16 cellular contexts compared by ENCODE assay signal in the genomic region with DNA sequence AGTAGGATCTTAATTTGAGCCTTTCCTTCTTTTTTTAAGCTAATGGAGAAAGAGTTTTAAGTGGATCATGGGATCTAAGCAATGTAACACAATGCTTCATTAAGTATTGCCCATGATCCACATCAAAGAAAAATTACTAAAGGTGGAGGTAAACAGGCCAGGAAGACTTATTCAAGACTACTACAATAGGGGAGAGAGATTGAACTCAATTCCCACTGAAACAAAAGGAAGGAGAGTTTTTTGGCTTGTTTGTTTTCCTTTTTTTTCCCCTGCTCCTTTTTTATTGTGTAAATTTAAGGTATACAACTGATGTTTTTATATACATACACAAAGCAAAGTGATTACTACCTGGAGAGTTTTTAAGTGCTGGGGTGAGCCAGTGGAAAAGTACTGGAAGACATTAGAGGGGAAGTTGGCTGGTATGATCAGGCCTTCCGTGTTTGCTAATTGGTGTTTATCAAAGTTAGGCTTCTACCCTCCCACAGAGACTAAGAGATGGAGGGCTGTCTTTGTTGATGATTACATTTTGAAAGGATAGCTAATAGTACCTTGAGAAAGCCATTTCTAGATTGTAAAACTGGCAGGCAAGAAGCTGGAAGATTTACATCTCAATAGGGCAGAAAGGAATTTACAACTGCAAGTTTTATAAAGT.
DNase-seq lines count a peak whose midpoint lies in the region; TF ChIP-seq lines count a peak whose summit lies in the region.
"Had no signal": no experiment of that assay in that cellular context is flagged by ENCODE, and none has a peak within 500 bp of the region (broad histone marks: within the 10 kb centered on the region; RNA-seq: fewer than 3 reads in every experiment).

No MANE protein-coding gene starts in this region.

- no peak overlapping the region for H3K4me3 ChIP-seq in mesendoderm (ENCODE audit: low read length)
- H3K4me3 ChIP-seq in dorsolateral prefrontal cortex: no peak overlapping the region

- H3K4me1 Mint-ChIP-seq in H9 (peaks cover 27 to 39% of the 10 kb centered on the region in 2 experiments), endothelial cell (ENCODE audit: unreplicated experiment) (peaks cover 5% of the 10 kb centered on the region)
- H3K4me1 Mint-ChIP-seq: CD4-positive, alpha-beta memory T cell had no signal

- H4K8ac ChIP-seq in H9 (replicated peaks; ENCODE audit: insufficient read length, low read depth, low read length): no peak overlapping the region
- peak overlapping the region; percentile 65 for H4K8ac ChIP-seq in mesendoderm (ENCODE audit: low read depth, low read length)

- H2BK120ac ChIP-seq in H9 (ENCODE audit: low read depth, low read length, poor library complexity, severe bottlenecking) (no peak overlapping the region), mesendoderm (ENCODE audit: low read depth, low read length) (no peak overlapping the region)

- no peak overlapping the region for H2BK20ac ChIP-seq in H9 (ENCODE audit: low read depth, low read length, poor library complexity, severe bottlenecking)

- peaks cover 3% of the 10 kb centered on the region; the same call in 1 of the 2 replicates for H3K4me1 ChIP-seq in H9 (ENCODE audit: insufficient read depth, low read length)
- no peaks in the 10 kb centered on the region for H3K4me1 ChIP-seq in mesendoderm (ENCODE audit: control insufficient read depth, low read depth, low read length)
- H3K4me1 ChIP-seq: BE2C had no signal

- H4K5ac ChIP-seq in H9 (ENCODE audit: insufficient read length, low read depth, low read length) (no peak overlapping the region), mesendoderm (ENCODE audit: low read length) (no peak overlapping the region)

- H3K4me3 Mint-ChIP-seq in H9 (peak overlapping the region; percentile 9 to 47; a peak in 3 of 5 replicates), endothelial cell (ENCODE audit: unreplicated experiment) (no peak overlapping the region)
- H3K4me3 Mint-ChIP-seq: CD4-positive, alpha-beta memory T cell had no signal

- H3K9me3 Mint-ChIP-seq in H9: no peaks in the 10 kb centered on the region
- H3K9me3 Mint-ChIP-seq in endothelial cell (ENCODE audit: unreplicated experiment): no peaks in the 10 kb centered on the region

- H3K27me3 ChIP-seq in H9 (ENCODE audit: insufficient read depth, low read length) (no peaks in the 10 kb centered on the region), mesendoderm (ENCODE audit: insufficient read depth, low read length, poor library complexity) (no peaks in the 10 kb centered on the region), dorsolateral prefrontal cortex (no peaks in the 10 kb centered on the region)
- H3K27me3 ChIP-seq: BE2C had no signal

- H3K23ac ChIP-seq in H9 (ENCODE audit: insufficient read length, low read depth, low read length): no peak overlapping the region
- H3K23ac ChIP-seq in mesendoderm (ENCODE audit: low read length): no peak overlapping the region

- H3K23me2 ChIP-seq in H9 (ENCODE audit: insufficient read length, low read depth, low read length, poor library complexity, severe bottlenecking): no peaks in the 10 kb centered on the region

- H3K79me2 ChIP-seq in H9 (ENCODE audit: insufficient read depth, low read length) (no peaks in the 10 kb centered on the region), mesendoderm (ENCODE audit: control insufficient read depth, insufficient read depth, low read length) (no peaks in the 10 kb centered on the region)

- H3K9ac ChIP-seq in H9 (ENCODE audit: extremely low read depth, insufficient read length, low read length) (no peak overlapping the region), mesendoderm (ENCODE audit: low read length) (no peak overlapping the region)

- no peak overlapping the region for H2AFZ ChIP-seq in H9 (ENCODE audit: low read length)

- H3K27me3 Mint-ChIP-seq in H9 (ENCODE audit: low read depth) (peaks cover 8% of the 10 kb centered on the region), endothelial cell (ENCODE audit: unreplicated experiment) (no peaks in the 10 kb centered on the region)
- H3K27me3 Mint-ChIP-seq: CD4-positive, alpha-beta memory T cell had no signal

- H3K9me3 ChIP-seq in H9 (ENCODE audit: control insufficient read depth, low read depth, low read length): no peaks in the 10 kb centered on the region
- H3K9me3 ChIP-seq: BE2C had no signal

- TF ChIP-seq CTCF in H9 (conservative IDR thresholded peaks at IDR 0.05) (no peak), endothelial cell (IDR thresholded peaks at IDR 0.05; ENCODE audit: unreplicated experiment) (no peak), dorsolateral prefrontal cortex (IDR thresholded peaks at IDR 0.05 in 54 of 56, conservative IDR thresholded peaks at IDR 0.05 in 2 of 56; ENCODE audit: low read depth in 1 of 56, partially characterized antibody in 56 of 56) (no peak)

- H3K79me1 ChIP-seq in H9 (ENCODE audit: insufficient read depth, low read depth, low read length, poor library complexity, severe bottlenecking): no peaks in the 10 kb centered on the region
- no peaks in the 10 kb centered on the region for H3K79me1 ChIP-seq in mesendoderm (ENCODE audit: low read length)

- H3K14ac ChIP-seq in H9 (ENCODE audit: insufficient read depth, low read length): no peak overlapping the region

- H2BK15ac ChIP-seq in H9 (ENCODE audit: low read depth, low read length) (no peak overlapping the region), mesendoderm (replicated peaks; ENCODE audit: low read depth) (no peak overlapping the region)

- H2BK5ac ChIP-seq in H9 (ENCODE audit: insufficient read length, low read length): no peak overlapping the region
- H2BK5ac ChIP-seq in mesendoderm (ENCODE audit: low read length): no peak overlapping the region

- H3K27ac ChIP-seq in H9 (ENCODE audit: insufficient read length, low read depth, low read length): peak overlapping the region; percentile 97
- no peak overlapping the region for H3K27ac ChIP-seq in mesendoderm (ENCODE audit: low read depth, low read length)
- peak overlapping the region in 1 of 59 donors; percentile 2 for H3K27ac ChIP-seq in dorsolateral prefrontal cortex

- no peak overlapping the region for H3K4ac ChIP-seq in H9 (ENCODE audit: low read depth, low read length)
- no peak overlapping the region for H3K4ac ChIP-seq in mesendoderm (ENCODE audit: low read depth, low read length)

- H4K91ac ChIP-seq in H9 (ENCODE audit: insufficient read length, low read depth, low read length): no peak overlapping the region

- H3K27ac Mint-ChIP-seq in H9 (peak overlapping the region; percentile 68 to 98 (median 97)), endothelial cell (ENCODE audit: unreplicated experiment) (peak overlapping the region; percentile 46)
- H3K27ac Mint-ChIP-seq: CD4-positive, alpha-beta memory T cell had no signal

- no peak overlapping the region for H3K18ac ChIP-seq in H9 (ENCODE audit: insufficient read length, low read depth, low read length)
- H3K18ac ChIP-seq in mesendoderm (ENCODE audit: low read length): no peak overlapping the region

- H3K56ac ChIP-seq in H9 (ENCODE audit: insufficient read length, low read depth, low read length): no peak overlapping the region
- no peak overlapping the region for H3K56ac ChIP-seq in mesendoderm (ENCODE audit: low read length)

- H3K36me3 Mint-ChIP-seq in H9 (ENCODE audit: insufficient read depth in 1 of 3, low read depth in 3 of 3) (no peaks in the 10 kb centered on the region; a peak in 1 of 7 replicates), endothelial cell (ENCODE audit: low read depth, unreplicated experiment) (no peaks in the 10 kb centered on the region)
- H3K36me3 Mint-ChIP-seq: CD4-positive, alpha-beta memory T cell had no signal

- no peaks in the 10 kb centered on the region for H3K36me3 ChIP-seq in mesendoderm (ENCODE audit: control insufficient read depth, insufficient read depth, low read length)
- H3K36me3 ChIP-seq: BE2C had no signal

- no peak overlapping the region for H3K4me2 ChIP-seq in H9 (ENCODE audit: insufficient read depth, insufficient read length, low read length)
- H3K4me2 ChIP-seq in mesendoderm (ENCODE audit: low read length): no peak overlapping the region

- no peak overlapping the region for H3T11ph ChIP-seq in H9 (ENCODE audit: low read length)

- H4K20me1 ChIP-seq in H9 (ENCODE audit: control insufficient read depth, insufficient read depth, insufficient read length): no peaks in the 10 kb centered on the region

- no CpG with 5 or more reads among the region's 1 CpG for whole genome bisulfite sequencing in H9 (ENCODE audit: extremely low coverage, insufficient read length, low lambda C conversion rate)
- no CpG with 5 or more reads among the region's 1 CpG for WGBS in mesendoderm (ENCODE audit: extremely low coverage, insufficient coverage, low lambda C conversion rate)

- H2BK12ac ChIP-seq in H9 (ENCODE audit: insufficient read length, low read depth, low read length): no peak overlapping the region

- H2AK5ac ChIP-seq in H9 (ENCODE audit: insufficient read length, low read length) (no peak overlapping the region), mesendoderm (ENCODE audit: low read length) (no peak overlapping the region)

- intact Hi-C loops in dorsolateral prefrontal cortex (cut with DNase I): no loop called here

- DNase-seq in H9 (peak; percentile 57), NCI-H69 (lab: John Stamatoyannopoulos, UW) (peak; percentile 77), endothelial cell (ENCODE audit: low spot score) (no peak), mesendoderm (peak; percentile 42), mucosa of gallbladder (ENCODE audit: low spot score) (no peak), dorsolateral prefrontal cortex (no peak)
- no peak for DNase-seq in stimulated activated CD8-positive, alpha-beta memory T cell treated with anti-CD3 and anti-CD28 coated beads, Interleukin-4, amount 100 ng/mL, for 48 hours
- DNase-seq: BE2C; CD4-positive, alpha-beta memory T cell; DMS79; HCEC 1CT; MV-4-11; NCI-H146; NCI-H2081 treated with DMSO at 0.1 percent for 48 hours; NCI-H526; SHP77 had no signal

Comparison
In these comparisons a context has a peak if more than half of its experiments do, and no peak if none do; other contexts are left out.
1. DNase-seq: peak in H9 (single experiment), NCI-H69 (single experiment) and mesendoderm (single experiment); none in endothelial cell (single experiment), mucosa of gallbladder (single experiment), dorsolateral prefrontal cortex (0 of 10) and stimulated activated CD8-positive, alpha-beta memory T cell treated with anti-CD3 and anti-CD28 coated beads, Interleukin-4, amount 100 ng/mL, for 48 hours (single experiment).